In the genomic region with DNA sequence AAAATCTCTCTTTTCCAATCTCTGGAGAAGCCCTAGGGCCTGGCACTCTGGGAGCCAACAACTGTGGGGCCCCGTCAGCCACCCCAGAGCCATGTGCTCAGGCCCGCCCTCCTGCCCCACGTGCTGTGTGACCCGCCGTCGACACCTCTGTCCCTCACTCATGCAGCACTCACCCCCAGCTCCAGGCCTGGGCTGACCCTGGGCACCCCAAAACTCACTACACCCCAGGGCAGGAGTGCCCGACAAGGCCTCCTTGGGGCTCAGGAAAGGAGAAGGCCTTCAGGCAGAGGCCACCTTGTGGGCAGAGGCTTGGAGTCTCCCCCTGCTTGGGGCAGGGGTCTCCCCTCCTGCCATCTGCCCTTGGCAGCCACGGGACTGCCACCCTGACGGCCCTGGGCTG, we compare ENCODE assay signal across 14 cellular contexts. TPM values are rescaled to one million over a fixed set of nuclear protein-coding genes. Genes with fewer than 3 reads are reported as not detected.
DNase-seq lines count a peak whose midpoint lies in the region; ATAC-seq and TF ChIP-seq lines count a peak whose summit lies in the region.
"Had no signal": no experiment of that assay in that cellular context is flagged by ENCODE, and none has a peak within 500 bp of the region (broad histone marks: within the 10 kb centered on the region; RNA-seq: fewer than 3 reads in every experiment).

No MANE protein-coding gene starts in this region.

- TF ChIP-seq CTCF in VCaP (conservative IDR thresholded peaks at IDR 0.05) = no peak
- TF ChIP-seq CTCF in gastroesophageal sphincter (IDR thresholded peaks at IDR 0.05) = no peak

- TF ChIP-seq EP300 in gastroesophageal sphincter (IDR thresholded peaks at IDR 0.05) = no peak

- no peak overlapping the region for H3K27ac Mint-ChIP-seq in activated naive CD4-positive, alpha-beta T cell treated with anti-CD3 and anti-CD28 coated beads, Interleukin-2, amount 50 U/mL, for 24 hours
- no peak overlapping the region for H3K27ac Mint-ChIP-seq in activated naive CD4-positive, alpha-beta T cell treated with anti-CD3 and anti-CD28 coated beads, Interleukin-2, amount 10 ng/mL, durations not matched to agents 7 days and 5 days
- H3K27ac Mint-ChIP-seq in immature natural killer cell = peak overlapping the region; percentile 89 to 95 (median 92)
- peak overlapping the region in 1 of 2 donors; percentile 66 for H3K27ac Mint-ChIP-seq in stimulated activated naive CD8-positive, alpha-beta T cell treated with anti-CD3 and anti-CD28 coated beads, Interleukin-15, amount 100 ng/mL, for 72 hours

- H3K36me3 ChIP-seq in gastroesophageal sphincter = no peaks in the 10 kb centered on the region
- H3K36me3 ChIP-seq: upper lobe of left lung had no signal

- CTCF ChIA-PET in activated naive CD4-positive, alpha-beta T cell treated with anti-CD3 and anti-CD28 coated beads, Interleukin-2, amount 10 ng/mL, durations not matched to agents 7 days and 5 days (lab: Charles Lee) = no interaction called here

- H3K9me3 ChIP-seq in gastroesophageal sphincter = no peaks in the 10 kb centered on the region
- H3K9me3 ChIP-seq: upper lobe of left lung had no signal

- WGBS in gastroesophageal sphincter (ENCODE audit: low coverage in 1 of 2), 2 donors = no CpG with 5 or more reads among the region's 9 CpGs

- no peak for DNase-seq in activated naive CD4-positive, alpha-beta T cell treated with anti-CD3 and anti-CD28 coated beads, Interleukin-2, amount 10 ng/mL, durations not matched to agents 7 days and 5 days
- DNase-seq in immature natural killer cell (no peak), NCI-H2196 treated with DMSO at 0.1 percent for 48 hours (lab: John Stamatoyannopoulos, UW; ENCODE audit: unreplicated experiment) (no peak)
- DNase-seq in stimulated activated naive CD8-positive, alpha-beta T cell treated with anti-CD3 and anti-CD28 coated beads, Interleukin-15, amount 100 ng/mL, for 72 hours = no peak
- DNase-seq: KG1, NCI-H2029 treated with DMSO at 0.1 percent for 48 hours, small intestine had no signal

- no peaks in the 10 kb centered on the region for H3K9me3 Mint-ChIP-seq in activated naive CD4-positive, alpha-beta T cell treated with anti-CD3 and anti-CD28 coated beads, Interleukin-2, amount 50 U/mL, for 24 hours
- no peaks in the 10 kb centered on the region for H3K9me3 Mint-ChIP-seq in activated naive CD4-positive, alpha-beta T cell treated with anti-CD3 and anti-CD28 coated beads, Interleukin-2, amount 10 ng/mL, durations not matched to agents 7 days and 5 days
- no peaks in the 10 kb centered on the region for H3K9me3 Mint-ChIP-seq in immature natural killer cell
- H3K9me3 Mint-ChIP-seq in stimulated activated naive CD8-positive, alpha-beta T cell treated with anti-CD3 and anti-CD28 coated beads, Interleukin-15, amount 100 ng/mL, for 72 hours = no peaks in the 10 kb centered on the region

- H3K4me3 ChIP-seq in gastroesophageal sphincter = no peak overlapping the region

- H3K4me3 Mint-ChIP-seq in activated naive CD4-positive, alpha-beta T cell treated with anti-CD3 and anti-CD28 coated beads, Interleukin-2, amount 50 U/mL, for 24 hours = peak overlapping the region; percentile 55
- no peak overlapping the region for H3K4me3 Mint-ChIP-seq in activated naive CD4-positive, alpha-beta T cell treated with anti-CD3 and anti-CD28 coated beads, Interleukin-2, amount 10 ng/mL, durations not matched to agents 7 days and 5 days
- peak overlapping the region in 3 of 5 donors; percentile 76 to 82 (median 81) for H3K4me3 Mint-ChIP-seq in immature natural killer cell
- H3K4me3 Mint-ChIP-seq in stimulated activated naive CD8-positive, alpha-beta T cell treated with anti-CD3 and anti-CD28 coated beads, Interleukin-15, amount 100 ng/mL, for 72 hours = peak overlapping the region; percentile 67 to 76

- H3K27me3 Mint-ChIP-seq in activated naive CD4-positive, alpha-beta T cell treated with anti-CD3 and anti-CD28 coated beads, Interleukin-2, amount 50 U/mL, for 24 hours = no peaks in the 10 kb centered on the region
- H3K27me3 Mint-ChIP-seq in activated naive CD4-positive, alpha-beta T cell treated with anti-CD3 and anti-CD28 coated beads, Interleukin-2, amount 10 ng/mL, durations not matched to agents 7 days and 5 days = peaks cover 23% of the 10 kb centered on the region
- peaks cover 5 to 8% (median 8%) of the 10 kb centered on the region in 3 donors for H3K27me3 Mint-ChIP-seq in immature natural killer cell (ENCODE audit: low read depth in 3 of 3)
- peaks cover 10% of the 10 kb centered on the region for H3K27me3 Mint-ChIP-seq in stimulated activated naive CD8-positive, alpha-beta T cell treated with anti-CD3 and anti-CD28 coated beads, Interleukin-15, amount 100 ng/mL, for 72 hours

- no peak for ATAC-seq in stimulated activated naive CD8-positive, alpha-beta T cell treated with anti-CD3 and anti-CD28 coated beads, Interleukin-15, amount 100 ng/mL, for 72 hours
- no peak for ATAC-seq in gastroesophageal sphincter
- no peak for ATAC-seq in HG02884 (IDR thresholded peaks at IDR 0.05; ENCODE audit: unreplicated experiment)

- peaks cover 4% of the 10 kb centered on the region for H3K4me1 Mint-ChIP-seq in activated naive CD4-positive, alpha-beta T cell treated with anti-CD3 and anti-CD28 coated beads, Interleukin-2, amount 50 U/mL, for 24 hours
- peaks cover 6% of the 10 kb centered on the region for H3K4me1 Mint-ChIP-seq in activated naive CD4-positive, alpha-beta T cell treated with anti-CD3 and anti-CD28 coated beads, Interleukin-2, amount 10 ng/mL, durations not matched to agents 7 days and 5 days
- peaks cover 12 to 17% of the 10 kb centered on the region in 2 donors for H3K4me1 Mint-ChIP-seq in immature natural killer cell
- peaks cover 53% of the 10 kb centered on the region for H3K4me1 Mint-ChIP-seq in stimulated activated naive CD8-positive, alpha-beta T cell treated with anti-CD3 and anti-CD28 coated beads, Interleukin-15, amount 100 ng/mL, for 72 hours

- peaks cover 0 to 48% (median 19%) of the 10 kb centered on the region in 3 donors for H3K4me1 ChIP-seq in gastroesophageal sphincter

- TF ChIP-seq POLR2A in gastroesophageal sphincter (IDR thresholded peaks at IDR 0.05) = no peak

- H3K27me3 ChIP-seq in gastroesophageal sphincter = peaks cover 67% of the 10 kb centered on the region
- H3K27me3 ChIP-seq: upper lobe of left lung had no signal

- H3K36me3 Mint-ChIP-seq in activated naive CD4-positive, alpha-beta T cell treated with anti-CD3 and anti-CD28 coated beads, Interleukin-2, amount 50 U/mL, for 24 hours = no peaks in the 10 kb centered on the region
- no peaks in the 10 kb centered on the region for H3K36me3 Mint-ChIP-seq in activated naive CD4-positive, alpha-beta T cell treated with anti-CD3 and anti-CD28 coated beads, Interleukin-2, amount 10 ng/mL, durations not matched to agents 7 days and 5 days
- H3K36me3 Mint-ChIP-seq in immature natural killer cell = no peaks in the 10 kb centered on the region

- peak overlapping the region; percentile 64; the same call in 1 of the 2 replicates for H3K27ac ChIP-seq in VCaP
- peak overlapping the region in 1 of 4 donors; percentile 53 for H3K27ac ChIP-seq in gastroesophageal sphincter

RNA-seq across cellular contexts. Expression of a gene that starts 5.7 kb away (rescaled TPM):
- 1 to 10 TPM; 3.3 to 8.1 (median 5.0) TPM for polyA plus RNA-seq in immature natural killer cell
- 10 to 100 TPM in 1 of 4 donors, 1 to 10 TPM in 3; 1.5 to 12.6 (median 3.8) TPM for total RNA-seq in gastroesophageal sphincter

RNA-seq across cellular contexts. Expression of a gene that starts 6.0 kb away (rescaled TPM):
- 100 to 1,000 TPM; 466 to 581 (median 532) TPM for polyA plus RNA-seq in immature natural killer cell
- 100 to 1,000 TPM in 3 of 4 donors, 10 to 100 TPM in 1; 56.9 to 116 (median 106) TPM for total RNA-seq in gastroesophageal sphincter

RNA-seq across cellular contexts. Expression of a gene that starts 8.9 kb away (rescaled TPM):
- polyA plus RNA-seq in immature natural killer cell = 1 to 10 TPM; 3.8 to 7.1 (median 6.1) TPM
- total RNA-seq in gastroesophageal sphincter = 1 to 10 TPM; 5.2 to 8.7 (median 7.8) TPM
- total RNA-seq: G401 had no signal
- polyA plus RNA-seq: neural cell had no signal

RNA-seq across cellular contexts. Expression of a gene that starts 25.5 kb away (rescaled TPM):
- polyA plus RNA-seq in immature natural killer cell = 1 to 10 TPM; 6.5 to 7.5 (median 6.6) TPM
- total RNA-seq in gastroesophageal sphincter = 10 to 100 TPM; 24.4 to 46.5 (median 40.7) TPM

RNA-seq across cellular contexts. Expression of a gene that starts 54.7 kb away (rescaled TPM):
- 10 to 100 TPM; 18.9 to 35.8 (median 28.6) TPM for polyA plus RNA-seq in immature natural killer cell
- total RNA-seq in gastroesophageal sphincter = 1 to 10 TPM in 3 of 4 donors, under 1 TPM in 1; 0.81 to 5.5 (median 1.8) TPM

Comparison
In these comparisons a context has a peak if more than half of its experiments do, and no peak if none do; other contexts are left out.
1. H3K27ac Mint-ChIP-seq: peak in immature natural killer cell (6 of 6); none in activated naive CD4-positive, alpha-beta T cell treated with anti-CD3 and anti-CD28 coated beads, Interleukin-2, amount 50 U/mL, for 24 hours (single experiment) and activated naive CD4-positive, alpha-beta T cell treated with anti-CD3 and anti-CD28 coated beads, Interleukin-2, amount 10 ng/mL, durations not matched to agents 7 days and 5 days (single experiment).